In genomic region chr13:23513460-23513859, GRCh38 we compare ENCODE assay signal across 16 cellular contexts. TPM values are rescaled to one million over a fixed set of nuclear protein-coding genes. Genes with fewer than 3 reads are reported as not detected.
"Had no signal": no experiment of that assay in that cellular context is flagged by ENCODE, and none has a peak within 500 bp of the region (broad histone marks: within the 10 kb centered on the region; RNA-seq: fewer than 3 reads in every experiment).

No MANE protein-coding gene starts in this region.

- H3K27me3 ChIP-seq: colonic mucosa, esophagus muscularis mucosa, SJCRH30, tibial nerve had no signal

- H3K4me3 Mint-ChIP-seq: activated B cell treated with CpG ODN at 0.5 μM for 24 hours; activated CD4-positive, alpha-beta T cell treated with anti-CD3 and anti-CD28 coated beads, Interleukin-2, amount 10 ng/mL, durations not matched to agents 24 days and 14 days; activated naive CD4-positive, alpha-beta T cell treated with anti-CD3 and anti-CD28 coated beads, Interleukin-2, amount 10 ng/mL, durations not matched to agents 7 days and 5 days; naive B cell had no signal

- ATAC-seq: left colon had no signal

- H3K4me1 Mint-ChIP-seq: activated B cell treated with CpG ODN at 0.5 μM for 24 hours; activated CD4-positive, alpha-beta T cell treated with anti-CD3 and anti-CD28 coated beads, Interleukin-2, amount 10 ng/mL, durations not matched to agents 24 days and 14 days; activated naive CD4-positive, alpha-beta T cell treated with anti-CD3 and anti-CD28 coated beads, Interleukin-2, amount 10 ng/mL, durations not matched to agents 7 days and 5 days; naive B cell had no signal

- H3K27ac Mint-ChIP-seq: activated B cell treated with CpG ODN at 0.5 μM for 24 hours; activated CD4-positive, alpha-beta T cell treated with anti-CD3 and anti-CD28 coated beads, Interleukin-2, amount 10 ng/mL, durations not matched to agents 24 days and 14 days; activated naive CD4-positive, alpha-beta T cell treated with anti-CD3 and anti-CD28 coated beads, Interleukin-2, amount 10 ng/mL, durations not matched to agents 7 days and 5 days; activated T-helper 2 cell treated with anti-CD3 and anti-CD28 coated beads, Interferon-gamma antibody, Interleukin-2, Interleukin-4, amounts not matched to agents 10 μg/mL and 5 μg/mL and 100 μg/mL, durations not matched to agents 14 hours and 24 hours and 36 hours; naive B cell had no signal

- H3K27ac ChIP-seq: colonic mucosa, esophagus muscularis mucosa, SJCRH30, tibial nerve had no signal

- H3K9me3 Mint-ChIP-seq: activated B cell treated with CpG ODN at 0.5 μM for 24 hours; activated CD4-positive, alpha-beta T cell treated with anti-CD3 and anti-CD28 coated beads, Interleukin-2, amount 10 ng/mL, durations not matched to agents 24 days and 14 days; activated naive CD4-positive, alpha-beta T cell treated with anti-CD3 and anti-CD28 coated beads, Interleukin-2, amount 10 ng/mL, durations not matched to agents 7 days and 5 days; activated T-helper 2 cell treated with anti-CD3 and anti-CD28 coated beads, Interferon-gamma antibody, Interleukin-2, Interleukin-4, amounts not matched to agents 10 μg/mL and 5 μg/mL and 100 μg/mL, durations not matched to agents 14 hours and 24 hours and 36 hours had no signal

- H3K36me3 ChIP-seq: colonic mucosa, esophagus muscularis mucosa, SJCRH30, tibial nerve had no signal

- H3K4me3 ChIP-seq: colonic mucosa, esophagus muscularis mucosa, SJCRH30, skin epidermis, tibial nerve had no signal

- H3K9me3 ChIP-seq: colonic mucosa, esophagus muscularis mucosa, SJCRH30, tibial nerve had no signal

- H3K36me3 Mint-ChIP-seq: activated naive CD4-positive, alpha-beta T cell treated with anti-CD3 and anti-CD28 coated beads, Interleukin-2, amount 10 ng/mL, durations not matched to agents 7 days and 5 days; naive B cell had no signal

- H3K4me1 ChIP-seq: colonic mucosa had no signal

- DNase-seq: activated B cell treated with CpG ODN at 0.5 μM for 24 hours; activated CD4-positive, alpha-beta T cell treated with anti-CD3 and anti-CD28 coated beads, Interleukin-2, amount 10 ng/mL, durations not matched to agents 24 days and 14 days; activated naive CD4-positive, alpha-beta T cell treated with anti-CD3 and anti-CD28 coated beads, Interleukin-2, amount 10 ng/mL, durations not matched to agents 7 days and 5 days; central memory CD4-positive, alpha-beta T cell; colonic mucosa; foreskin melanocyte; left colon; naive B cell; SJCRH30; stimulated activated CD4-positive, alpha-beta T cell treated with anti-CD3 and anti-CD28 coated beads, Interleukin-4, amount 100 ng/mL, for 24 hours; stimulated activated naive CD4-positive, alpha-beta T cell; T-helper 2 cell had no signal

RNA-seq across cellular contexts. Expression of gene TNFRSF19, which starts 56.8 kb away (rescaled TPM):
- total RNA-seq: activated B cell treated with CpG ODN at 0.5 μM for 24 hours; activated CD4-positive, alpha-beta T cell treated with anti-CD3 and anti-CD28 coated beads, Interleukin-2, amount 10 ng/mL, durations not matched to agents 24 days and 14 days; activated T-helper 2 cell treated with anti-CD3 and anti-CD28 coated beads, Interferon-gamma antibody, Interleukin-2, Interleukin-4, amounts not matched to agents 10 μg/mL and 5 μg/mL and 100 μg/mL, durations not matched to agents 14 hours and 24 hours and 36 hours had no signal
